In genomic region chr18:61635901-61636528, GRCh38 we compare ENCODE assay signal across 8 cellular contexts.
DNase-seq lines count a peak whose midpoint lies in the region; ATAC-seq and TF ChIP-seq lines count a peak whose summit lies in the region.

No MANE protein-coding gene starts in this region.

- H3K4me3 ChIP-seq in uterus = no peak overlapping the region

- no peak for TF ChIP-seq POLR2A in uterus (IDR thresholded peaks at IDR 0.05)

- TF ChIP-seq CTCF in neural crest cell (conservative IDR thresholded peaks at IDR 0.05) (peak; percentile 82), uterus (IDR thresholded peaks at IDR 0.05) (peak; percentile 61 to 87 (median 71))

- H3K36me3 Mint-ChIP-seq in activated CD4-positive, alpha-beta memory T cell treated with anti-CD3 and anti-CD28 coated beads, Interleukin-2, amount 10 ng/mL, durations not matched to agents 7 days and 5 days (ENCODE audit: low read depth) = no peaks in the 10 kb centered on the region
- no peaks in the 10 kb centered on the region for H3K36me3 Mint-ChIP-seq in neural crest cell (ENCODE audit: low read depth)

- H3K4me3 Mint-ChIP-seq in activated CD4-positive, alpha-beta memory T cell treated with anti-CD3 and anti-CD28 coated beads, Interleukin-2, amount 10 ng/mL, durations not matched to agents 7 days and 5 days = no peak overlapping the region
- no peak overlapping the region for H3K4me3 Mint-ChIP-seq in neural crest cell

- CTCF ChIA-PET in activated CD4-positive, alpha-beta memory T cell treated with anti-CD3 and anti-CD28 coated beads, Interleukin-2, amount 10 ng/mL, durations not matched to agents 7 days and 5 days (lab: Charles Lee) = interaction anchor here (0.7 to 4.9 kb wide), 3 partner anchors 12 to 495 kb away, joined by 4 to 27 read pairs (median 4); no protein-coding TSS in a partner anchor

- POLR2A ChIA-PET in activated CD4-positive, alpha-beta memory T cell treated with anti-CD3 and anti-CD28 coated beads, Interleukin-2, amount 10 ng/mL, durations not matched to agents 7 days and 5 days (lab: Charles Lee) = no interaction called here

- no peaks in the 10 kb centered on the region for H3K36me3 ChIP-seq in uterus

- H3K27ac ChIP-seq in uterus = peak overlapping the region; percentile 28 to 56

- DNase-seq in CD1c-positive myeloid dendritic cell (ENCODE audit: extremely low spot score) (peak; percentile 58), HCEC 1CT (peak; percentile 41), NCI-H2107 treated with DMSO at 0.1 percent for 48 hours (lab: John Stamatoyannopoulos, UW; ENCODE audit: unreplicated experiment) (peak; percentile 79), fibroblast of peridontal ligament (ENCODE audit: extremely low read depth) (peak; percentile 69), neural crest cell (ENCODE audit: low read depth, low spot score) (peak; percentile 41), uterus (peak; percentile 61)
- peak; percentile 25 for DNase-seq in activated CD4-positive, alpha-beta memory T cell treated with anti-CD3 and anti-CD28 coated beads, Interleukin-2, amount 10 ng/mL, durations not matched to agents 7 days and 5 days

- no peak overlapping the region for H3K27ac Mint-ChIP-seq in activated CD4-positive, alpha-beta memory T cell treated with anti-CD3 and anti-CD28 coated beads, Interleukin-2, amount 10 ng/mL, durations not matched to agents 7 days and 5 days
- no peak overlapping the region for H3K27ac Mint-ChIP-seq in neural crest cell (ENCODE audit: unreplicated experiment)

- no peak for ATAC-seq in HG03521 (IDR thresholded peaks at IDR 0.05; ENCODE audit: unreplicated experiment)

- no peaks in the 10 kb centered on the region for H3K4me1 ChIP-seq in uterus

- no peaks in the 10 kb centered on the region for H3K27me3 Mint-ChIP-seq in activated CD4-positive, alpha-beta memory T cell treated with anti-CD3 and anti-CD28 coated beads, Interleukin-2, amount 10 ng/mL, durations not matched to agents 7 days and 5 days
- no peaks in the 10 kb centered on the region for H3K27me3 Mint-ChIP-seq in neural crest cell (ENCODE audit: low read depth)

- H3K9me3 ChIP-seq in uterus = no peaks in the 10 kb centered on the region

- H3K9me3 Mint-ChIP-seq in activated CD4-positive, alpha-beta memory T cell treated with anti-CD3 and anti-CD28 coated beads, Interleukin-2, amount 10 ng/mL, durations not matched to agents 7 days and 5 days = no peaks in the 10 kb centered on the region
- H3K9me3 Mint-ChIP-seq in neural crest cell = no peaks in the 10 kb centered on the region

- H3K27me3 ChIP-seq in uterus = no peaks in the 10 kb centered on the region

- intact Hi-C loops in uterus (cut with DNase I; ENCODE audit: low total_unique reads) = loop anchor here (10.0 kb wide), 1 partner anchor 259 kb away; the partner anchor contains the start of gene RNF152

- H3K4me1 Mint-ChIP-seq in activated CD4-positive, alpha-beta memory T cell treated with anti-CD3 and anti-CD28 coated beads, Interleukin-2, amount 10 ng/mL, durations not matched to agents 7 days and 5 days = no peaks in the 10 kb centered on the region
- H3K4me1 Mint-ChIP-seq in neural crest cell = no peaks in the 10 kb centered on the region

Comparison
In these comparisons a context has a peak if more than half of its experiments do, and no peak if none do; other contexts are left out.
1. DNase-seq: peak in every context shown above with its lines; median percentile 79 in NCI-H2107 treated with DMSO at 0.1 percent for 48 hours; 69 in fibroblast of peridontal ligament; 61 in uterus; 58 in CD1c-positive myeloid dendritic cell; 41 in HCEC 1CT; 41 in neural crest cell; 25 in activated CD4-positive, alpha-beta memory T cell treated with anti-CD3 and anti-CD28 coated beads, Interleukin-2, amount 10 ng/mL, durations not matched to agents 7 days and 5 days.